8 cellular contexts compared by ENCODE assay signal in the genomic region with DNA sequence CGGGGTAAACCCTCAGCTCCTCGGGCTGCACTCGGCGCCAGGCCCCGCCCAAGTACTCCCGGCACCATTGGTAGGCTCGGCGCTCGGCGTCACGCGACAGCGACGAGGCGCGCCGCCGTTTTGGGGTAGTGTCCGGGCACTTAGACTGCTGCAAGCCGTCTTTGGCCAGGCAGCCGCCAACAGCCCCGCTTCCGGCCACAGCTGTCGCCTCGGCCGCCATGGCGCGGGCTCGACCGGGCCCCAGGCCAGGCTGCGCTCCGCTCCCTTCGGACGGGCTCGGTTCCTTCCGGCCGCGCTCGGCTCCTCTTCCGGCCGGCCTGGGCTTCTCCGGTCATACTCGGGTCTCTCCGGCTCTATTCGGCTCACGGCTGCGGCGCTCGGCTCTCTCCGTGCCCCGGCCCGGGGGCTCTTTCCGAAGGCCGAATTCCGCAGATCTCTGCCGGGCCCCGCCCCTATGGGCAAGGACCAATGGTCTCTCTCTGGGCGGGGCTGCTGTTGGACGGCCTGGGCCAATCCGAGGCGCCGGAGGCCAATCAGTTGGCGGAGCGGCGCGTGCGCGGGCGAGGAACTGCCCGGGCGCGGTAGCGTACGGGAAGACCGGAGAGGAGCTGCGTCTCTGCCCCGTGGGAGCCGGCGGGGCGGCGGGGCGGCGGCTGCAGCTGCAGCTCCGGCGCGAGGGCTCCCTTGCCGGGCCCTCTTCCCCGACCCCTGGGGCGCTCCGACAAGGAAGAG. TPM values are rescaled to one million over a fixed set of nuclear protein-coding genes. Genes with fewer than 3 reads are reported as not detected.
A peak's percentile ranks its signal among the peaks of the same experiment; 100 is the strongest.
DNase-seq lines count a peak whose midpoint lies in the region; ATAC-seq and FAIRE-seq lines count a peak whose summit lies in the region.

CHKB (minus strand) TSS at position 288 of the 732 bp plus-strand sequence; CDS start at position 220, 68 bp downstream.

- peak within 1 kb of the TSS; percentile 91 to 98 for H3K4me3 Mint-ChIP-seq in activated T-cell treated with anti-CD3 and anti-CD28 coated beads, Interleukin-2, amount 50 U/mL, for 72 hours

- no peaks in the 10 kb centered on the region for H3K27me3 Mint-ChIP-seq in activated T-cell treated with anti-CD3 and anti-CD28 coated beads, Interleukin-2, amount 50 U/mL, for 72 hours (ENCODE audit: low read depth)

- H3K9ac ChIP-seq in muscle layer of colon (ENCODE audit: low read length), result peak within 1 kb of the TSS; percentile 67

- H3K27ac Mint-ChIP-seq in activated T-cell treated with anti-CD3 and anti-CD28 coated beads, Interleukin-2, amount 50 U/mL, for 72 hours, result peak within 1 kb of the TSS; percentile 97

- peak within 1 kb of the TSS; percentile 79 to 95 for H3K4me3 ChIP-seq in muscle layer of colon (ENCODE audit: low read depth in 1 of 2, low read length in 2 of 2)

- peaks cover 34% of the 10 kb centered on the region for H3K4me1 Mint-ChIP-seq in activated T-cell treated with anti-CD3 and anti-CD28 coated beads, Interleukin-2, amount 50 U/mL, for 72 hours (ENCODE audit: low read depth)

- H3K9me3 ChIP-seq in KOPT-K1 (ENCODE audit: insufficient read depth, low read length, poor library complexity, severe bottlenecking), result no peaks in the 10 kb centered on the region
- H3K9me3 ChIP-seq in muscle layer of colon (ENCODE audit: low read length), result no peaks in the 10 kb centered on the region

- DNase-seq in DMS79 (lab: John Stamatoyannopoulos, UW), result peak; percentile 82
- DNase-seq in RCC 7860 (ENCODE audit: low spot score), result peak; percentile 94
- peak; percentile 99 to 100 for DNase-seq in activated T-cell treated with anti-CD3 and anti-CD28 coated beads, Interleukin-2, amount 50 U/mL, for 72 hours
- peak; percentile 95 for DNase-seq in stimulated activated CD8-positive, alpha-beta memory T cell treated with anti-CD3 and anti-CD28 coated beads, Interleukin-7, amount 100 ng/mL, for 24 hours (ENCODE audit: low read depth)

- peaks cover 26% of the 10 kb centered on the region for H3K4me1 ChIP-seq in muscle layer of colon (ENCODE audit: insufficient read depth, low read length)

- peak within 1 kb of the TSS; percentile 95 for H3K27ac ChIP-seq in KOPT-K1 (ENCODE audit: low read depth, low read length, poor library complexity, severe bottlenecking)
- peak within 1 kb of the TSS; percentile 84 for H3K27ac ChIP-seq in muscle layer of colon (ENCODE audit: low read depth, low read length)

- peaks cover 33% of the 10 kb centered on the region for H3K36me3 ChIP-seq in KOPT-K1 (ENCODE audit: insufficient read depth, low read length)
- H3K36me3 ChIP-seq in muscle layer of colon (ENCODE audit: insufficient read depth, low read length), result peaks cover 4% of the 10 kb centered on the region

- no peaks in the 10 kb centered on the region for H3K9me3 Mint-ChIP-seq in activated T-cell treated with anti-CD3 and anti-CD28 coated beads, Interleukin-2, amount 50 U/mL, for 72 hours

- peaks cover 0 to 8% of the 10 kb centered on the region in 2 donors for H3K27me3 ChIP-seq in muscle layer of colon (ENCODE audit: control insufficient read depth in 1 of 2, insufficient read depth in 2 of 2, low read length in 2 of 2)

- FAIRE-seq in RCC 7860 (lab: Jason Lieb, UNC), result peak; percentile 88

- H3K36me3 Mint-ChIP-seq in activated T-cell treated with anti-CD3 and anti-CD28 coated beads, Interleukin-2, amount 50 U/mL, for 72 hours (ENCODE audit: insufficient read depth in 2 of 2), result peaks cover 5 to 8% of the 10 kb centered on the region in 2 donors

- ATAC-seq in GM21786 (IDR thresholded peaks at IDR 0.05; ENCODE audit: unreplicated experiment), result peak; percentile 88
- ATAC-seq in activated T-cell treated with anti-CD3 and anti-CD28 coated beads, Interleukin-2, amount 50 U/mL, for 72 hours (replicated peaks in 1 of 2), result peak; percentile 93 to 94
- ATAC-seq in esophagus mucosa, result peak; percentile 98

RNA-seq across cellular contexts. Expression of gene CHKB, which starts in this region (rescaled TPM):
- 100 to 1,000 TPM in 1 of 2 donors, 10 to 100 TPM in 1; 95.6 to 110 TPM for total RNA-seq in activated T-cell treated with anti-CD3 and anti-CD28 coated beads, Interleukin-2, amount 50 U/mL, for 72 hours
- 31.4 TPM for total RNA-seq in esophagus mucosa

Comparison
In these comparisons a context has a peak if more than half of its experiments do, and no peak if none do; other contexts are left out.
1. Peak in every context shown above with its lines: DNase-seq, ATAC-seq, H3K4me3 ChIP-seq and H3K27ac ChIP-seq.